In genomic region chr22:45102896-45103420, GRCh38 we compare ENCODE assay signal across 1 cellular context.
A peak's percentile ranks its signal among the peaks of the same experiment; 100 is the strongest.
TF ChIP-seq lines count a peak whose summit lies in the region.

No MANE protein-coding gene starts in this region.

TF ChIP-seq in HEK293, 187 proteins besides CTCF, POLR2A, EP300 and RAD21 (continued from another document):
- TF ChIP-seq ZNF518A (tag by site-specific recombination; conservative IDR thresholded peaks at IDR 0.05; ENCODE audit: low read depth) (no peak), SCRT2 (tag by site-specific recombination; IDR thresholded peaks at IDR 0.05) (peak; percentile 96)
TF ChIP-seq in HEK293: peak in this region for 2.
